ENCODE assay signal across 29 cellular contexts in genomic region chr7:144792050-144792449, GRCh38.
"Had no signal": no experiment of that assay in that cellular context is flagged by ENCODE, and none has a peak within 500 bp of the region (broad histone marks: within the 10 kb centered on the region; RNA-seq: fewer than 3 reads in every experiment).

No MANE protein-coding gene starts in this region.

- H3K9me3 Mint-ChIP-seq: natural killer cell; neural progenitor cell; stimulated activated memory B cell treated with anti-CD40 and anti-IgM and Interleukin-4, amounts not matched to agents 10 μg/mL and 1 μg/mL and 100 μg/mL, for 72 hours had no signal

- H3K27me3 Mint-ChIP-seq: progenitor cell of endocrine pancreas; stimulated activated memory B cell treated with anti-CD40 and anti-IgM and Interleukin-4, amounts not matched to agents 10 μg/mL and 1 μg/mL and 100 μg/mL, for 72 hours; stimulated activated naive CD8-positive, alpha-beta T cell treated with anti-CD3 and anti-CD28 coated beads, Interleukin-15, amount 100 ng/mL, for 72 hours had no signal

- H3K4me1 Mint-ChIP-seq: nephron, neural progenitor cell had no signal

- H3K4me2 ChIP-seq: neural progenitor cell, smooth muscle cell had no signal

- H3K4me3 ChIP-seq: neural progenitor cell, ovary, psoas muscle, skin epidermis, smooth muscle cell, spleen, thoracic aorta, thyroid gland, tibial nerve, upper lobe of left lung, vagina had no signal

- H3K27ac Mint-ChIP-seq: natural killer cell; nephron; neural progenitor cell; progenitor cell of endocrine pancreas; stimulated activated memory B cell treated with anti-CD40 and anti-IgM and Interleukin-4, amounts not matched to agents 10 μg/mL and 1 μg/mL and 100 μg/mL, for 72 hours had no signal

- H3K36me3 ChIP-seq: neural progenitor cell, ovary, thoracic aorta, thyroid gland, upper lobe of left lung, vagina had no signal

- H3K4me3 Mint-ChIP-seq: natural killer cell; nephron; neural progenitor cell; stimulated activated memory B cell treated with anti-CD40 and anti-IgM and Interleukin-4, amounts not matched to agents 10 μg/mL and 1 μg/mL and 100 μg/mL, for 72 hours; stimulated activated naive CD8-positive, alpha-beta T cell treated with anti-CD3 and anti-CD28 coated beads, Interleukin-15, amount 100 ng/mL, for 72 hours had no signal

- ATAC-seq: natural killer cell; right cardiac atrium; sciatic nerve; stimulated activated memory B cell treated with anti-CD40 and anti-IgM and Interleukin-4, amounts not matched to agents 10 μg/mL and 1 μg/mL and 100 μg/mL, for 72 hours; stimulated activated naive CD8-positive, alpha-beta T cell treated with anti-CD3 and anti-CD28 coated beads, Interleukin-15, amount 100 ng/mL, for 72 hours; stimulated activated naive CD8-positive, alpha-beta T cell treated with anti-CD3 and anti-CD28 coated beads, Interleukin-15, Interleukin-2, amounts not matched to agents 100 U/mL and 50 U/mL, for 24 hours had no signal

- H3K9me3 ChIP-seq: ovary, psoas muscle, spleen, thoracic aorta, thyroid gland, tibial nerve, upper lobe of left lung, vagina had no signal

- H3K36me3 Mint-ChIP-seq: natural killer cell, neural progenitor cell had no signal

- H3K27ac ChIP-seq: neural progenitor cell, ovary, parathyroid adenoma, psoas muscle, skin epidermis, spleen, thyroid gland, tibial nerve, upper lobe of left lung, vagina had no signal

- H3K79me2 ChIP-seq: parathyroid adenoma had no signal

- H3K27me3 ChIP-seq: neural progenitor cell, ovary, spleen, thyroid gland, tibial nerve, upper lobe of left lung, vagina had no signal

- DNase-seq: natural killer cell; occipital lobe; ovary; posterior cingulate gyrus; psoas muscle; right cardiac atrium; spleen; stimulated activated CD4-positive, alpha-beta T cell treated with anti-CD3 and anti-CD28 coated beads, Interleukin-12 subunit alpha, Interleukin-12 subunit beta, amount 100 ng/mL, for 4 hours; stimulated activated CD4-positive, alpha-beta T cell treated with anti-CD3 and anti-CD28 coated beads, Interleukin-1b, Interleukin-23, amount 100 ng/mL, for 48 hours; stimulated activated CD4-positive, alpha-beta T cell treated with anti-CD3 and anti-CD28 coated beads, Interleukin-4, amount 100 ng/mL, for 1 hour; stimulated activated CD4-positive, alpha-beta T cell treated with anti-CD3 and anti-CD28 coated beads, Interleukin-4, amount 100 ng/mL, for 4 hours; stimulated activated CD8-positive, alpha-beta memory T cell treated with anti-CD3 and anti-CD28 coated beads, Interleukin-4, amount 100 ng/mL, for 48 hours; stimulated activated naive CD4-positive, alpha-beta T cell; stimulated activated naive CD8-positive, alpha-beta T cell treated with anti-CD3 and anti-CD28 coated beads, Interleukin-15, amount 100 ng/mL, for 72 hours; stimulated activated naive CD8-positive, alpha-beta T cell treated with anti-CD3 and anti-CD28 coated beads, Interleukin-15, Interleukin-2, amounts not matched to agents 100 U/mL and 50 U/mL, for 24 hours; thyroid gland; trophoblast cell; upper lobe of left lung had no signal

- H3K4me1 ChIP-seq: neural progenitor cell, psoas muscle, spleen, thyroid gland, tibial nerve, upper lobe of left lung, vagina had no signal

- H2AFZ ChIP-seq: neural progenitor cell, parathyroid adenoma had no signal
